In genomic region chr18:678482-679182, GRCh38 we compare ENCODE assay signal across 1 cellular context.
TF ChIP-seq lines count a peak whose summit lies in the region.

No MANE protein-coding gene starts in this region.

TF ChIP-seq in GM23338, 12 proteins besides CTCF, POLR2A, EP300 and RAD21 (continued from another document):
- TF ChIP-seq REST (IDR thresholded peaks at IDR 0.05; ENCODE audit: unreplicated experiment) (no peak), EZH2phosphoT487 (IDR thresholded peaks at IDR 0.05; ENCODE audit: unreplicated experiment) (no peak)
